Comparison of ENCODE assay signal across 28 cellular contexts in the genomic region with DNA sequence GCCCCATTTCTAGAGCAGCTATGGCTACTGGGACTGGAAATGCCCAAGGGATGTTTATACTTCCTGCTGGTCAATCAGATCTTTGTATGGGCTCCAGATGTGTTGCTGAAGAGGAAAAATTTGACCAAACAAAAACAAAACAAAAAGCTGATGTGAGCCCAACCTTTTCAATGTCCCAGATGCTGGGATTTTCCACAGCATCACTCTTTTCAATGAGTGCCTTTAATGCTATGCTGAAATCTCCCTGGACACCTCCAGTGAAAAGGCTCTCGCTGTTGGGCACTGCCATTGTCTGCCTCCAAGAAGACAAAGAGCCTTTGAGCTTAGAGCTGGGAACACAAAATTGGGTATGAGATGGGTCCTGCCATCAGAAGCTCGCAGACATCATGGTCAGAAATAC.
DNase-seq lines count a peak whose midpoint lies in the region; TF ChIP-seq lines count a peak whose summit lies in the region.
"Had no signal": no experiment of that assay in that cellular context is flagged by ENCODE, and none has a peak within 500 bp of the region (broad histone marks: within the 10 kb centered on the region; RNA-seq: fewer than 3 reads in every experiment).

No MANE protein-coding gene starts in this region.

- H2BK15ac ChIP-seq in mesendoderm (replicated peaks; ENCODE audit: low read depth), result no peak overlapping the region

- H3K4me3 Mint-ChIP-seq in osteocyte (ENCODE audit: unreplicated experiment) (no peak overlapping the region), immature natural killer cell (no peak overlapping the region)
- H3K4me3 Mint-ChIP-seq: B cell; CD8-positive, alpha-beta T cell; IgD-negative memory B cell had no signal

- H3K27me3 ChIP-seq in mesendoderm (ENCODE audit: insufficient read depth, low read length, poor library complexity), result no peaks in the 10 kb centered on the region

- no peaks in the 10 kb centered on the region for H3K36me3 Mint-ChIP-seq in osteocyte (ENCODE audit: unreplicated experiment)
- no peaks in the 10 kb centered on the region for H3K36me3 Mint-ChIP-seq in immature natural killer cell
- H3K36me3 Mint-ChIP-seq: CD8-positive, alpha-beta T cell; IgD-negative memory B cell had no signal

- H3K9me3 Mint-ChIP-seq in osteocyte (ENCODE audit: unreplicated experiment), result no peaks in the 10 kb centered on the region
- H3K9me3 Mint-ChIP-seq in immature natural killer cell, result peaks cover 0 to 12% (median 3%) of the 10 kb centered on the region in 6 donors

- no peak overlapping the region for H2BK5ac ChIP-seq in mesendoderm (ENCODE audit: low read length)

- no peak overlapping the region for H3K4me2 ChIP-seq in mesendoderm (ENCODE audit: low read length)
- H3K4me2 ChIP-seq: A549 had no signal

- no peak overlapping the region for H3K4me3 ChIP-seq in mesendoderm (ENCODE audit: low read length)
- H3K4me3 ChIP-seq: A549, GM12878, SK-N-MC had no signal

- no peaks in the 10 kb centered on the region for H3K27me3 Mint-ChIP-seq in osteocyte (ENCODE audit: unreplicated experiment)
- H3K27me3 Mint-ChIP-seq in immature natural killer cell (ENCODE audit: low read depth in 3 of 3), result peaks cover 2 to 4% (median 3%) of the 10 kb centered on the region in 3 donors
- H3K27me3 Mint-ChIP-seq: B cell, IgD-negative memory B cell had no signal

- no peak overlapping the region for H3K18ac ChIP-seq in mesendoderm (ENCODE audit: low read length)

- no peak overlapping the region for H4K5ac ChIP-seq in mesendoderm (ENCODE audit: low read length)

- H3K4me1 Mint-ChIP-seq in osteocyte (ENCODE audit: unreplicated experiment) (peaks cover 24% of the 10 kb centered on the region), immature natural killer cell (no peaks in the 10 kb centered on the region)
- H3K4me1 Mint-ChIP-seq: B cell had no signal

- no peak overlapping the region for H3K23ac ChIP-seq in mesendoderm (ENCODE audit: low read length)

- TF ChIP-seq CTCF in osteocyte (IDR thresholded peaks at IDR 0.05), result no peak

- no peak overlapping the region for H2BK120ac ChIP-seq in mesendoderm (ENCODE audit: low read depth, low read length)

- H3K4ac ChIP-seq in mesendoderm (ENCODE audit: low read depth, low read length), result no peak overlapping the region

- no peaks in the 10 kb centered on the region for H3K36me3 ChIP-seq in mesendoderm (ENCODE audit: control insufficient read depth, insufficient read depth, low read length)

- H3K27ac Mint-ChIP-seq in osteocyte (ENCODE audit: unreplicated experiment) (peak overlapping the region; percentile 50), immature natural killer cell (no peak overlapping the region)
- H3K27ac Mint-ChIP-seq: B cell; CD8-positive, alpha-beta T cell; IgD-negative memory B cell had no signal

- H3K56ac ChIP-seq in mesendoderm (ENCODE audit: low read length), result no peak overlapping the region

- no peak overlapping the region for H3K9ac ChIP-seq in mesendoderm (ENCODE audit: low read length)

- H3K79me1 ChIP-seq in mesendoderm (ENCODE audit: low read length), result no peaks in the 10 kb centered on the region

- no peaks in the 10 kb centered on the region for H3K79me2 ChIP-seq in mesendoderm (ENCODE audit: control insufficient read depth, insufficient read depth, low read length)

- DNase-seq in globus pallidus (ENCODE audit: low spot score), result peak; percentile 74
- DNase-seq in osteocyte (ENCODE audit: extremely low spot score, unreplicated experiment), result no peak
- no peak for DNase-seq in D341Med (ENCODE audit: low spot score)
- no peak for DNase-seq in mesendoderm
- no peak for DNase-seq in NCI-H748 (lab: John Stamatoyannopoulos, UW; ENCODE audit: unreplicated experiment)
- DNase-seq in immature natural killer cell, result no peak
- DNase-seq: Caco-2; CD8-positive, alpha-beta T cell; DMS 273 treated with DMSO at 0.1 percent for 48 hours; DMS79; EL; GDM1; HCEC 1CT; NCI-H1048; NCI-H1417; NCI-H1694; NCI-H2029 treated with DMSO at 0.1 percent for 48 hours; NCI-H526 treated with DMSO at 0.1 percent for 48 hours; SHP77 treated with DMSO at 0.1 percent for 48 hours had no signal

- peak overlapping the region; percentile 57 for H3K27ac ChIP-seq in cingulate gyrus (ENCODE audit: low read depth, low read length)
- H3K27ac ChIP-seq in mesendoderm (ENCODE audit: low read depth, low read length), result no peak overlapping the region
- H3K27ac ChIP-seq: A549, C4-2B, HL-60, RWPE1, SK-N-MC had no signal

- no peak overlapping the region for H2AK5ac ChIP-seq in mesendoderm (ENCODE audit: low read length)

- no CpG with 5 or more reads among the region's 2 CpGs for WGBS in mesendoderm (ENCODE audit: extremely low coverage, insufficient coverage, low lambda C conversion rate)

- H3K4me1 ChIP-seq in mesendoderm (ENCODE audit: control insufficient read depth, low read depth, low read length), result peaks cover under 1% of the 10 kb centered on the region
- H3K4me1 ChIP-seq: A549, Caco-2 had no signal

- no peak overlapping the region for H4K8ac ChIP-seq in mesendoderm (ENCODE audit: low read depth, low read length)
